Comparison of ENCODE assay signal across 29 cellular contexts in genomic region chr2:233690444-233690843, GRCh38. TPM values are rescaled to one million over a fixed set of nuclear protein-coding genes. Genes with fewer than 3 reads are reported as not detected.
DNase-seq lines count a peak whose midpoint lies in the region; ATAC-seq and TF ChIP-seq lines count a peak whose summit lies in the region.
"Had no signal": no experiment of that assay in that cellular context is flagged by ENCODE, and none has a peak within 500 bp of the region (broad histone marks: within the 10 kb centered on the region; RNA-seq: fewer than 3 reads in every experiment).

No MANE protein-coding gene starts in this region.

- no peak overlapping the region for H4K8ac ChIP-seq in IMR-90 (ENCODE audit: low read depth in 2 of 2, low read length in 2 of 2)

- no peaks in the 10 kb centered on the region for H3K9me1 ChIP-seq in IMR-90 (ENCODE audit: insufficient read depth, low read length)

- H3K56ac ChIP-seq in IMR-90 (ENCODE audit: extremely low read depth, insufficient read depth, low read length), result no peak overlapping the region

- no peaks in the 10 kb centered on the region for H3K4me1 Mint-ChIP-seq in activated CD4-positive, alpha-beta memory T cell treated with anti-CD3 and anti-CD28 coated beads for 36 hours (ENCODE audit: low read depth)

- no peak overlapping the region for H2BK5ac ChIP-seq in IMR-90 (ENCODE audit: low read depth, low read length, poor library complexity, severe bottlenecking)

- no peak for TF ChIP-seq RAD21 in IMR-90 (IDR thresholded peaks at IDR 0.05; ENCODE audit: low read length)

- no peaks in the 10 kb centered on the region for H3K79me2 ChIP-seq in mammary epithelial cell (ENCODE audit: insufficient read depth, low read length)

- H4K5ac ChIP-seq in IMR-90 (ENCODE audit: low read depth, low read length), result no peak overlapping the region

- no peak overlapping the region for H3K18ac ChIP-seq in IMR-90 (ENCODE audit: low read depth, low read length)

- no peak overlapping the region for H2AK9ac ChIP-seq in IMR-90 (replicated peaks; ENCODE audit: low read depth, low read length, poor library complexity)

- no peak overlapping the region for H2BK120ac ChIP-seq in IMR-90 (ENCODE audit: low read depth, low read length)

- dilution Hi-C loops in IMR-90 (cut with HindIII; ENCODE audit: low sequenced_read_pairs, unreplicated experiment), result no loop called here
- dilution Hi-C loops in mammary epithelial cell (cut with HindIII; ENCODE audit: low sequenced_read_pairs), result no loop called here

- in situ Hi-C loops in IMR-90 (cut with MboI; ENCODE audit: low sequenced_read_pairs) (no loop called here), mammary epithelial cell (cut with MboI; ENCODE audit: low sequenced_read_pairs in 2 of 2) (no loop called here), transverse colon (cut with MboI; ENCODE audit: low pct_ligation_motif_present in 1 of 4, low pct_unique_long_range_greater_than_20kb in 1 of 4, low sequenced_read_pairs in 3 of 4) (no loop called here)

- no peak overlapping the region for H3K4me3 Mint-ChIP-seq in activated CD4-positive, alpha-beta memory T cell treated with anti-CD3 and anti-CD28 coated beads for 36 hours
- H3K4me3 Mint-ChIP-seq: CD8-positive, alpha-beta T cell; stimulated activated memory B cell treated with anti-CD40 and anti-IgM and Interleukin-4, amounts not matched to agents 10 μg/mL and 1 μg/mL and 100 μg/mL, for 72 hours; WTC11 had no signal

- H4K91ac ChIP-seq in IMR-90 (ENCODE audit: insufficient read depth, low read depth, low read length), result no peak overlapping the region

- TF ChIP-seq POLR2A in IMR-90 (IDR thresholded peaks at IDR 0.05; ENCODE audit: low read depth, low read length) (no peak), transverse colon (IDR thresholded peaks at IDR 0.05) (no peak)

- no TSS peak for BruUV-seq in IMR-90 (replicated peaks; lab: Mats Ljungman, UMichigan)
- no TSS peak for BruUV-seq in mammary epithelial cell (replicated peaks; lab: Mats Ljungman, UMichigan)

- intact Hi-C loops in IMR-90 (cut with micrococcal nuclease), result no loop called here
- intact Hi-C loops in mammary epithelial cell (cut with micrococcal nuclease), result loop anchor here (2.0 to 5.0 kb wide), 2 partner anchors 16 to 133 kb away; no protein-coding TSS in a partner anchor
- intact Hi-C loops in transverse colon (cut with DNase I; ENCODE audit: low total_unique reads), result no loop called here
- intact Hi-C loops in activated CD4-positive, alpha-beta memory T cell treated with anti-CD3 and anti-CD28 coated beads for 36 hours (cut with micrococcal nuclease), result no loop called here

- no peak overlapping the region for H3K9ac ChIP-seq in IMR-90 (ENCODE audit: low read depth, low read length)
- no peak overlapping the region for H3K9ac ChIP-seq in mammary epithelial cell (ENCODE audit: insufficient read depth, low read length)

- TF ChIP-seq EP300 in transverse colon (IDR thresholded peaks at IDR 0.05; ENCODE audit: low read depth), result no peak

- H2BK15ac ChIP-seq in IMR-90 (ENCODE audit: low read depth, low read length), result no peak overlapping the region

- no peaks in the 10 kb centered on the region for H3K9me3 Mint-ChIP-seq in activated CD4-positive, alpha-beta memory T cell treated with anti-CD3 and anti-CD28 coated beads for 36 hours
- H3K9me3 Mint-ChIP-seq: CD8-positive, alpha-beta T cell; stimulated activated memory B cell treated with anti-CD40 and anti-IgM and Interleukin-4, amounts not matched to agents 10 μg/mL and 1 μg/mL and 100 μg/mL, for 72 hours had no signal

- no CpG with 5 or more reads among the region's 4 CpGs for WGBS in IMR-90 (ENCODE audit: extremely low coverage in 2 of 2, insufficient read length in 1 of 2), 2 experiments
- WGBS in mammary epithelial cell (ENCODE audit: low coverage, missing lambda C conversion rate), result 0% methylated on average over 4 of the region's 4 CpGs
- WGBS in transverse colon (ENCODE audit: low coverage in 1 of 2), 2 donors, result 53 to 55% methylated on average over 4 of the region's 4 CpGs

- H3K27me3 ChIP-seq in IMR-90 (ENCODE audit: control insufficient read depth, insufficient read depth, low read length) (peaks cover 2% of the 10 kb centered on the region), mammary epithelial cell (ENCODE audit: insufficient read depth, low read length) (no peaks in the 10 kb centered on the region), transverse colon (no peaks in the 10 kb centered on the region)
- H3K27me3 ChIP-seq: brain microvascular endothelial cell, gastrocnemius medialis had no signal

- ATAC-seq in IMR-90 (ENCODE audit: low read depth), result no peak
- ATAC-seq: CD8-positive, alpha-beta T cell; gastrocnemius medialis; GM12878; stimulated activated memory B cell treated with anti-CD40 and anti-IgM and Interleukin-4, amounts not matched to agents 10 μg/mL and 1 μg/mL and 100 μg/mL, for 72 hours had no signal

- H3K4ac ChIP-seq in IMR-90 (ENCODE audit: low read depth, low read length), result no peak overlapping the region

- H3K27ac ChIP-seq in IMR-90 (ENCODE audit: insufficient read depth, low read length) (no peak overlapping the region), mammary epithelial cell (ENCODE audit: insufficient read depth, low read depth, low read length) (peak overlapping the region; percentile 86), transverse colon (peak overlapping the region in 3 of 4 donors; percentile 66 to 80 (median 74))
- H3K27ac ChIP-seq: brain microvascular endothelial cell, gastrocnemius medialis, lower lobe of right lung had no signal

- no peak overlapping the region for H2AK5ac ChIP-seq in IMR-90 (ENCODE audit: low read depth, low read length)

- H3K9me3 ChIP-seq in IMR-90 (ENCODE audit: control insufficient read depth, insufficient read depth, low read length) (no peaks in the 10 kb centered on the region), mammary epithelial cell (replicated peaks; ENCODE audit: insufficient read depth, low read length) (no peaks in the 10 kb centered on the region), transverse colon (no peaks in the 10 kb centered on the region)
- H3K9me3 ChIP-seq: gastrocnemius medialis, lower lobe of right lung had no signal

- DNase-seq in IMR-90, result peak; percentile 3
- DNase-seq in mammary epithelial cell, result peak; percentile 94
- peak; percentile 56 for DNase-seq in fibroblast of pulmonary artery (ENCODE audit: low read depth)
- no peak for DNase-seq in transverse colon
- no peak for DNase-seq in NCI-H446 (lab: John Stamatoyannopoulos, UW)
- no peak for DNase-seq in SHP77 treated with DMSO at 0.1 percent for 48 hours (lab: John Stamatoyannopoulos, UW)
- DNase-seq in activated CD4-positive, alpha-beta memory T cell treated with anti-CD3 and anti-CD28 coated beads for 36 hours, result no peak
- DNase-seq: activated CD4-positive, alpha-beta T cell treated with anti-CD3 and anti-CD28 coated beads, Interleukin-2, amount 50 U/mL, for 4 hours; activated effector memory CD4-positive, alpha-beta T cell treated with Interleukin-2 at 50 U/mL for 16 hours; brain microvascular endothelial cell; CD8-positive, alpha-beta T cell; cortex of kidney; DMS53; gastrocnemius medialis; hypothalamus; lower lobe of right lung; NCI-H1092 treated with DMSO at 0.1 percent for 48 hours; NCI-H2029 treated with DMSO at 0.1 percent for 48 hours; NK-92 treated with Interleukin-12 subunit alpha and Interleukin-12 subunit beta, amount 100 ng/mL, for 24 hours; nucleus accumbens; RPMI8226; small intestine; stimulated activated CD4-positive, alpha-beta T cell treated with anti-CD3 and anti-CD28 coated beads, Interleukin-2, amount 100 ng/mL, for 24 hours; T-helper 9 cell had no signal

- H2BK20ac ChIP-seq in IMR-90 (ENCODE audit: low read depth, low read length), result no peak overlapping the region

- H3K4me1 ChIP-seq in IMR-90 (ENCODE audit: control insufficient read depth, insufficient read depth, low read length) (no peaks in the 10 kb centered on the region), mammary epithelial cell (ENCODE audit: insufficient read depth, low read length) (peaks cover 28% of the 10 kb centered on the region), transverse colon (peaks cover 0 to 39% (median 30%) of the 10 kb centered on the region in 4 donors)
- H3K4me1 ChIP-seq: gastrocnemius medialis, lower lobe of right lung had no signal

- peaks cover 3% of the 10 kb centered on the region for H3K27me3 Mint-ChIP-seq in activated CD4-positive, alpha-beta memory T cell treated with anti-CD3 and anti-CD28 coated beads for 36 hours
- H3K27me3 Mint-ChIP-seq: stimulated activated memory B cell treated with anti-CD40 and anti-IgM and Interleukin-4, amounts not matched to agents 10 μg/mL and 1 μg/mL and 100 μg/mL, for 72 hours had no signal

- H4K20me1 ChIP-seq in IMR-90 (ENCODE audit: insufficient read depth, low read length) (no peaks in the 10 kb centered on the region), mammary epithelial cell (ENCODE audit: insufficient read depth, low read length) (no peaks in the 10 kb centered on the region)

- H3K79me1 ChIP-seq in IMR-90 (ENCODE audit: low read depth in 1 of 2, low read length in 2 of 2), result no peaks in the 10 kb centered on the region

- H3K36me3 ChIP-seq in IMR-90 (ENCODE audit: control insufficient read depth, insufficient read depth, low read length), result no peaks in the 10 kb centered on the region
- H3K36me3 ChIP-seq in mammary epithelial cell (ENCODE audit: insufficient read depth, low read length), result no peaks in the 10 kb centered on the region
- no peaks in the 10 kb centered on the region for H3K36me3 ChIP-seq in transverse colon
- H3K36me3 ChIP-seq: brain microvascular endothelial cell, gastrocnemius medialis, lower lobe of right lung had no signal

- no peak overlapping the region for H3K27ac Mint-ChIP-seq in activated CD4-positive, alpha-beta memory T cell treated with anti-CD3 and anti-CD28 coated beads for 36 hours
- H3K27ac Mint-ChIP-seq: CD8-positive, alpha-beta T cell; stimulated activated memory B cell treated with anti-CD40 and anti-IgM and Interleukin-4, amounts not matched to agents 10 μg/mL and 1 μg/mL and 100 μg/mL, for 72 hours; WTC11 had no signal

- TF ChIP-seq CTCF in IMR-90 (conservative IDR thresholded peaks at IDR 0.05; ENCODE audit: low read depth, low read length) (no peak), mammary epithelial cell (conservative IDR thresholded peaks at IDR 0.05 in 1 of 2, IDR thresholded peaks at IDR 0.05 in 1 of 2; ENCODE audit: extremely low read depth in 1 of 2, insufficient read depth in 1 of 2, low read depth in 1 of 2, low read length in 2 of 2) (no peak), fibroblast of pulmonary artery (IDR thresholded peaks at IDR 0.05; ENCODE audit: low read length, missing control alignments) (no peak), transverse colon (IDR thresholded peaks at IDR 0.05) (no peak)

- POLR2A ChIA-PET in IMR-90 (lab: Charles Lee; ENCODE audit: unreplicated experiment), result no interaction called here
- POLR2A ChIA-PET in activated CD4-positive, alpha-beta memory T cell treated with anti-CD3 and anti-CD28 coated beads for 36 hours (lab: Charles Lee), result no interaction called here

- no peaks in the 10 kb centered on the region for H3K36me3 Mint-ChIP-seq in activated CD4-positive, alpha-beta memory T cell treated with anti-CD3 and anti-CD28 coated beads for 36 hours
- H3K36me3 Mint-ChIP-seq: CD8-positive, alpha-beta T cell; stimulated activated memory B cell treated with anti-CD40 and anti-IgM and Interleukin-4, amounts not matched to agents 10 μg/mL and 1 μg/mL and 100 μg/mL, for 72 hours; WTC11 had no signal

- no peak overlapping the region for H3K4me3 ChIP-seq in IMR-90 (ENCODE audit: insufficient read depth, low read depth, low read length)
- H3K4me3 ChIP-seq in mammary epithelial cell (replicated peaks in 1 of 3; ENCODE audit: insufficient read depth in 1 of 3, low read depth in 2 of 3, low read length in 3 of 3), result no peak overlapping the region
- H3K4me3 ChIP-seq in fibroblast of pulmonary artery (replicated peaks; ENCODE audit: low read depth, low read length), result no peak overlapping the region
- H3K4me3 ChIP-seq in transverse colon, result no peak overlapping the region
- H3K4me3 ChIP-seq: gastrocnemius medialis, GM12878, lower lobe of right lung had no signal

- H3K4me2 ChIP-seq in IMR-90 (ENCODE audit: low read depth, low read length) (no peak overlapping the region), mammary epithelial cell (ENCODE audit: insufficient read depth, low read depth, low read length) (peak overlapping the region; percentile 41)

- H3K23ac ChIP-seq in IMR-90 (ENCODE audit: low read depth, low read length), result no peak overlapping the region

- CTCF ChIA-PET in IMR-90 (lab: Yijun Ruan, JAX) (no interaction called here), mammary epithelial cell (lab: Charles Lee; ENCODE audit: low non-redundant PET) (no interaction called here)
- CTCF ChIA-PET in activated CD4-positive, alpha-beta memory T cell treated with anti-CD3 and anti-CD28 coated beads for 36 hours (lab: Charles Lee), result no interaction called here

- H2AFZ ChIP-seq in IMR-90 (replicated peaks; ENCODE audit: low read length, poor library complexity), result no peak overlapping the region
- H2AFZ ChIP-seq in mammary epithelial cell (ENCODE audit: low read depth, low read length), result peak overlapping the region; percentile 34

- H3K14ac ChIP-seq in IMR-90 (replicated peaks; ENCODE audit: low read depth, low read length), result no peak overlapping the region

RNA-seq across cellular contexts. Expression of gene UGT1A6, which starts 2.2 kb away (rescaled TPM):
- not detected in 2 replicates for total RNA-seq in IMR-90 (2012; rRNA removed)
- polyA plus RNA-seq in IMR-90 (2012; rRNA removed), result not detected in 2 replicates
- 0.03 TPM in 1 of 2 replicates, not detected in the other for polyA plus RNA-seq in IMR-90 (2012; cell fraction: cytosol; rRNA removed)
- not detected in 2 replicates for polyA plus RNA-seq in IMR-90 (2012; cell fraction: nucleus; rRNA removed; ENCODE audit: low replicate concordance)
- 10 to 100 TPM in 1 of 2 donors, 1 to 10 TPM in 1; 5.6 to 10.5 TPM for total RNA-seq in mammary epithelial cell
- polyA plus RNA-seq in mammary epithelial cell, result 1.9 TPM
- polyA minus RNA-seq in mammary epithelial cell, result not detected
- total RNA-seq in transverse colon, result 10 to 100 TPM; 13.5 to 40.2 (median 18.1) TPM
- not detected for total RNA-seq in activated CD4-positive, alpha-beta memory T cell treated with anti-CD3 and anti-CD28 coated beads for 36 hours
- total RNA-seq: CD8-positive, alpha-beta T cell; GM12878; pulmonary artery endothelial cell; temporal lobe; WTC11 had no signal
- polyA plus RNA-seq: GM12878 had no signal

RNA-seq across cellular contexts. Expression of gene UGT1A7, which starts 8.7 kb away (rescaled TPM):
- total RNA-seq in IMR-90 (2012; rRNA removed), result not detected in 2 replicates
- polyA plus RNA-seq in IMR-90 (2012; rRNA removed), result not detected in 2 replicates
- polyA plus RNA-seq in IMR-90 (2012; cell fraction: cytosol; rRNA removed), result not detected in 2 replicates
- polyA plus RNA-seq in IMR-90 (2012; cell fraction: nucleus; rRNA removed; ENCODE audit: low replicate concordance), result not detected in 2 replicates
- total RNA-seq in mammary epithelial cell, result under 1 TPM; 0.61 to 0.83 TPM
- polyA plus RNA-seq in mammary epithelial cell, result not detected
- polyA minus RNA-seq in mammary epithelial cell, result not detected
- total RNA-seq in transverse colon, result 10 to 100 TPM in 3 of 4 donors, 1 to 10 TPM in 1; 3.4 to 55.3 (median 18.2) TPM
- total RNA-seq in activated CD4-positive, alpha-beta memory T cell treated with anti-CD3 and anti-CD28 coated beads for 36 hours, result not detected
- total RNA-seq: CD8-positive, alpha-beta T cell; gastrocnemius medialis; GM12878; lower lobe of right lung; pulmonary artery endothelial cell; temporal lobe; WTC11 had no signal
- polyA plus RNA-seq: GM12878 had no signal

RNA-seq across cellular contexts. Expression of gene UGT1A9, which starts 18.7 kb away (rescaled TPM):
- total RNA-seq in IMR-90 (2012; rRNA removed), result not detected in 2 replicates
- polyA plus RNA-seq in IMR-90 (2012; rRNA removed), result not detected in 2 replicates
- not detected in 2 replicates for polyA plus RNA-seq in IMR-90 (2012; cell fraction: cytosol; rRNA removed)
- polyA plus RNA-seq in IMR-90 (2012; cell fraction: nucleus; rRNA removed; ENCODE audit: low replicate concordance), result not detected in 2 replicates
- not detected for total RNA-seq in mammary epithelial cell
- polyA plus RNA-seq in mammary epithelial cell, result not detected
- polyA minus RNA-seq in mammary epithelial cell, result not detected
- 10 to 100 TPM in 3 of 4 donors, 1 to 10 TPM in 1; 4.6 to 18.7 (median 10.5) TPM for total RNA-seq in transverse colon
- not detected for total RNA-seq in activated CD4-positive, alpha-beta memory T cell treated with anti-CD3 and anti-CD28 coated beads for 36 hours
- total RNA-seq: CD8-positive, alpha-beta T cell; GM12878; lower lobe of right lung; pulmonary artery endothelial cell; temporal lobe; WTC11 had no signal

RNA-seq across cellular contexts. Expression of gene UGT1A5, which starts 22.3 kb away (rescaled TPM):
- total RNA-seq in IMR-90 (2012; rRNA removed) (not detected in 2 replicates), mammary epithelial cell (1 to 10 TPM in 1 of 2 donors, under 1 TPM in 1; 0.99 to 1.3 TPM), transverse colon (10 to 100 TPM in 2 of 4 donors, 1 to 10 TPM in 2; 3.2 to 18.3 (median 7.9) TPM)
- polyA plus RNA-seq in IMR-90 (2012; rRNA removed) (not detected in 2 replicates), mammary epithelial cell (not detected)
- not detected in 2 replicates for polyA plus RNA-seq in IMR-90 (2012; cell fraction: cytosol; rRNA removed)
- not detected in 2 replicates for polyA plus RNA-seq in IMR-90 (2012; cell fraction: nucleus; rRNA removed; ENCODE audit: low replicate concordance)
- polyA minus RNA-seq in mammary epithelial cell, result not detected
- not detected for total RNA-seq in activated CD4-positive, alpha-beta memory T cell treated with anti-CD3 and anti-CD28 coated beads for 36 hours
- total RNA-seq: CD8-positive, alpha-beta T cell; gastrocnemius medialis; GM12878; pulmonary artery endothelial cell; temporal lobe; WTC11 had no signal
- polyA plus RNA-seq: GM12878 had no signal

RNA-seq across cellular contexts. Expression of gene UGT1A4, which starts 28.1 kb away (rescaled TPM):
- total RNA-seq in IMR-90 (2012; rRNA removed), result not detected in 2 replicates
- polyA plus RNA-seq in IMR-90 (2012; rRNA removed), result not detected in 2 replicates
- polyA plus RNA-seq in IMR-90 (2012; cell fraction: cytosol; rRNA removed), result not detected in 2 replicates
- polyA plus RNA-seq in IMR-90 (2012; cell fraction: nucleus; rRNA removed; ENCODE audit: low replicate concordance), result not detected in 2 replicates
- under 1 TPM; 0.14 to 0.83 TPM for total RNA-seq in mammary epithelial cell
- not detected for polyA plus RNA-seq in mammary epithelial cell
- polyA minus RNA-seq in mammary epithelial cell, result not detected
- total RNA-seq in transverse colon, result 1 to 10 TPM; 2.0 to 9.0 (median 4.9) TPM
- total RNA-seq in activated CD4-positive, alpha-beta memory T cell treated with anti-CD3 and anti-CD28 coated beads for 36 hours, result not detected
- total RNA-seq: CD8-positive, alpha-beta T cell; GM12878; lower lobe of right lung; pulmonary artery endothelial cell; temporal lobe had no signal
- polyA plus RNA-seq: GM12878 had no signal

Comparison
In these comparisons a context has a peak if more than half of its experiments do, and no peak if none do; other contexts are left out.
1. DNase-seq: peak in IMR-90 (single experiment), mammary epithelial cell (single experiment) and fibroblast of pulmonary artery (single experiment); none in transverse colon (single experiment), NCI-H446 (0 of 2), SHP77 treated with DMSO at 0.1 percent for 48 hours (single experiment) and activated CD4-positive, alpha-beta memory T cell treated with anti-CD3 and anti-CD28 coated beads for 36 hours (single experiment).